In genomic region chr14:35222872-35223471, GRCh38 we compare ENCODE assay signal across 28 cellular contexts.
DNase-seq lines count a peak whose midpoint lies in the region; ATAC-seq and TF ChIP-seq lines count a peak whose summit lies in the region.
"Had no signal": no experiment of that assay in that cellular context is flagged by ENCODE, and none has a peak within 500 bp of the region (broad histone marks: within the 10 kb centered on the region; RNA-seq: fewer than 3 reads in every experiment).

No MANE protein-coding gene starts in this region.

- H3K27ac Mint-ChIP-seq in CD14-positive monocyte (peak overlapping the region in 5 of 7 donors; percentile 16 to 59 (median 48)), T-helper 17 cell (peak overlapping the region; percentile 90)
- H3K27ac Mint-ChIP-seq: activated T-helper 2 cell treated with anti-CD3 and anti-CD28 coated beads, Interferon-gamma antibody, Interleukin-2, Interleukin-4, amounts not matched to agents 10 μg/mL and 5 μg/mL and 100 μg/mL, durations not matched to agents 14 hours and 24 hours and 36 hours; endodermal cell; WTC11 had no signal

- H3K4me3 Mint-ChIP-seq in CD14-positive monocyte (no peak overlapping the region), T-helper 17 cell (peak overlapping the region; percentile 66)
- H3K4me3 Mint-ChIP-seq: endodermal cell, neural crest cell, WTC11 had no signal

- no peaks in the 10 kb centered on the region for H3K27me3 Mint-ChIP-seq in CD14-positive monocyte (ENCODE audit: low read depth in 3 of 3)
- H3K27me3 Mint-ChIP-seq in T-helper 17 cell = no peaks in the 10 kb centered on the region

- DNase-seq in NOMO-1 treated with DMSO at 0.1 percent for 48 hours (lab: John Stamatoyannopoulos, UW; ENCODE audit: unreplicated experiment) (peak; percentile 43), NOMO-1 treated with dmso at 0.1 percent for 144 hours (lab: John Stamatoyannopoulos, UW; ENCODE audit: unreplicated experiment) (no peak), CD14-positive monocyte (ENCODE audit: low spot score) (no peak), T-helper 17 cell (no peak), left lung (no peak), vagina (ENCODE audit: extremely low spot score in 2 of 2) (no peak)
- DNase-seq: 8988T; endodermal cell; esophagus squamous epithelium; GM23248; Karpas-422; mucosa of descending colon; NCI-H1048; NCI-H187 treated with DMSO at 0.1 percent for 48 hours; NCI-H526; posterior cingulate gyrus; right lobe of liver; stimulated activated naive CD8-positive, alpha-beta T cell treated with anti-CD3 and anti-CD28 coated beads, Interleukin-15, Interleukin-2, amounts not matched to agents 100 U/mL and 50 U/mL, for 24 hours; thyroid gland had no signal

- H3K4me1 ChIP-seq in left lung (peaks cover 0 to 22% of the 10 kb centered on the region in 2 donors), vagina (no peaks in the 10 kb centered on the region)
- H3K4me1 ChIP-seq: breast epithelium, esophagus squamous epithelium had no signal

- H3K36me3 Mint-ChIP-seq in CD14-positive monocyte = peaks cover 22 to 24% of the 10 kb centered on the region in 2 donors
- H3K36me3 Mint-ChIP-seq in T-helper 17 cell (ENCODE audit: low read depth) = peaks cover 5% of the 10 kb centered on the region
- H3K36me3 Mint-ChIP-seq: WTC11 had no signal

- intact Hi-C loops in CD14-positive monocyte (cut with micrococcal nuclease) (no loop called here), left lung (cut with DNase I) (no loop called here), vagina (cut with DNase I) (no loop called here)

- no peaks in the 10 kb centered on the region for H3K27me3 ChIP-seq in left lung
- no peaks in the 10 kb centered on the region for H3K27me3 ChIP-seq in vagina
- H3K27me3 ChIP-seq: breast epithelium, esophagus squamous epithelium, gastroesophageal sphincter, right lobe of liver, thyroid gland had no signal

- no peak for TF ChIP-seq CTCF in CD14-positive monocyte (IDR thresholded peaks at IDR 0.05)
- no peak for TF ChIP-seq CTCF in left lung (IDR thresholded peaks at IDR 0.05)
- no peak for TF ChIP-seq CTCF in vagina (IDR thresholded peaks at IDR 0.05)

- no peaks in the 10 kb centered on the region for H3K9me3 ChIP-seq in T-helper 17 cell (ENCODE audit: control insufficient read depth, low read length, poor library complexity, severe bottlenecking)
- no peaks in the 10 kb centered on the region for H3K9me3 ChIP-seq in left lung
- no peaks in the 10 kb centered on the region for H3K9me3 ChIP-seq in vagina
- H3K9me3 ChIP-seq: breast epithelium, esophagus squamous epithelium, gastroesophageal sphincter, mucosa of descending colon, right lobe of liver, thyroid gland had no signal

- peak overlapping the region in 1 of 2 donors; percentile 48 for H3K27ac ChIP-seq in left lung
- H3K27ac ChIP-seq in vagina = no peak overlapping the region
- H3K27ac ChIP-seq: breast epithelium, coronary artery, esophagus squamous epithelium, GM23248, HL-60, right lobe of liver had no signal

- no peak overlapping the region for H3K4me3 ChIP-seq in left lung
- no peak overlapping the region for H3K4me3 ChIP-seq in vagina
- H3K4me3 ChIP-seq: breast epithelium, coronary artery, esophagus squamous epithelium, gastroesophageal sphincter, GM23248, mucosa of descending colon, right lobe of liver, thyroid gland had no signal

- H3K36me3 ChIP-seq in left lung (peaks cover 0 to 5% of the 10 kb centered on the region in 2 donors), vagina (no peaks in the 10 kb centered on the region)
- H3K36me3 ChIP-seq: breast epithelium, esophagus squamous epithelium, gastroesophageal sphincter, right lobe of liver, thyroid gland had no signal

- peaks cover 0 to 1% (median 0%) of the 10 kb centered on the region in 7 donors for H3K9me3 Mint-ChIP-seq in CD14-positive monocyte
- H3K9me3 Mint-ChIP-seq: activated T-helper 2 cell treated with anti-CD3 and anti-CD28 coated beads, Interferon-gamma antibody, Interleukin-2, Interleukin-4, amounts not matched to agents 10 μg/mL and 5 μg/mL and 100 μg/mL, durations not matched to agents 14 hours and 24 hours and 36 hours; endodermal cell; neural crest cell; WTC11 had no signal

- ATAC-seq in T-helper 17 cell (peak; percentile 74), left lung (peak; percentile 63), GM19452 (IDR thresholded peaks at IDR 0.05; ENCODE audit: unreplicated experiment) (no peak), GM21576 (IDR thresholded peaks at IDR 0.05; ENCODE audit: unreplicated experiment) (no peak)
- ATAC-seq: gastroesophageal sphincter; mucosa of descending colon; stimulated activated naive CD8-positive, alpha-beta T cell treated with anti-CD3 and anti-CD28 coated beads, Interleukin-15, Interleukin-2, amounts not matched to agents 100 U/mL and 50 U/mL, for 24 hours; WTC11 had no signal

- H3K4me1 Mint-ChIP-seq in CD14-positive monocyte (peaks cover 15% of the 10 kb centered on the region), T-helper 17 cell (peaks cover 25% of the 10 kb centered on the region)
- H3K4me1 Mint-ChIP-seq: endodermal cell, neural crest cell had no signal

- TF ChIP-seq POLR2A in vagina (IDR thresholded peaks at IDR 0.05) = no peak

Comparison
In these comparisons a context has a peak if more than half of its experiments do, and no peak if none do; other contexts are left out.
1. ATAC-seq: peak in T-helper 17 cell (single experiment) and left lung (single experiment); none in GM19452 (single experiment) and GM21576 (single experiment).